ENCODE assay signal across 8 cellular contexts in the genomic region with DNA sequence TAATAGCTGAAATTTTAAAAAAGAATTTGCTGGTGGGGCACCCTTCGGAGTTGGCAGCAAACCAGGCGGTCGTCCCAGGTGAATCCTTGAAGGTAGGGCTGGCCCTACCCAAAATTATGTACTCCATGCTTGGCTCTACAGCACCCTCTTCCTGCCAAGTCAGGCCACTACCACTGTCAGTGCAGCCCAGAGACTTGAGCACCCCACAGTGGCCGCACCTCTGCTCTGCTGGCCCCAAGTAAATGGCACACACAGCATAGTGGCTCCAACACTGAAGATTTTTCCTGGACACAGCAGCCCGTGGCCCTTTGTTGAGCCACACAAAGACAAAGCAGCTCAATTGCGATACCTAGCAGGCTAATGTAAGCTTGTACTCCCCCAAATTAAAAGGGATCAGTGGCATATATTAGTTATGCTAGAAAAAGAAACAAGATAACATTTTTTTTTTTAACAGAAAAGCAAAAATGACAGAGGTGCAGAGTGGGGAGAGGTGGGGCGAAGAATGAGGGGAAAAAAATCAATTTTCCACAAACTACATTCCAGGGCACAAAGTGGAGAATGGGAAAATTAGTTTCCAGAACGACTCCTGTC.
DNase-seq lines count a peak whose midpoint lies in the region; ATAC-seq, FAIRE-seq and TF ChIP-seq lines count a peak whose summit lies in the region.

No MANE protein-coding gene starts in this region.

- H3K27me3 ChIP-seq in AG04450 (ENCODE audit: control insufficient read depth, insufficient read depth, low read length): peaks cover 20% of the 10 kb centered on the region
- H3K27me3 ChIP-seq in RWPE2 (ENCODE audit: insufficient read depth, poor library complexity, severe bottlenecking): no peaks in the 10 kb centered on the region

- no peak for TF ChIP-seq POLR2A in GM12892 (IDR thresholded peaks at IDR 0.05; ENCODE audit: low read depth, low read length)

- peaks cover 8% of the 10 kb centered on the region for H3K9me3 ChIP-seq in AG04450 (ENCODE audit: control insufficient read depth, insufficient read depth, low read length)
- H3K9me3 ChIP-seq in RWPE2 (ENCODE audit: severe bottlenecking): peaks cover 10% of the 10 kb centered on the region

- ATAC-seq in HG03175 (IDR thresholded peaks at IDR 0.05; ENCODE audit: unreplicated experiment): peak; percentile 80
- ATAC-seq in RWPE2 (ENCODE audit: low read depth): peak; percentile 17; the same call in 1 of the 3 replicates
- ATAC-seq in left lobe of liver: peak; percentile 84
- no peak for ATAC-seq in GM18498 (IDR thresholded peaks at IDR 0.05; ENCODE audit: unreplicated experiment)
- no peak for ATAC-seq in HG02623 (IDR thresholded peaks at IDR 0.05; ENCODE audit: unreplicated experiment)

- H3K36me3 ChIP-seq in RWPE2 (ENCODE audit: low read depth): no peaks in the 10 kb centered on the region

- H3K4me1 ChIP-seq in RWPE2 (ENCODE audit: insufficient read depth, poor library complexity, severe bottlenecking): peaks cover 16% of the 10 kb centered on the region

- no peak for DNase-seq in AG04450 (ENCODE audit: low read depth, low spot score)
- peak; percentile 68 for DNase-seq in GM12892 (ENCODE audit: insufficient read length)
- no peak for DNase-seq in RWPE2 (ENCODE audit: low spot score)
- DNase-seq in astrocyte of the cerebellum (ENCODE audit: low read depth): no peak
- no peak for DNase-seq in left lobe of liver (ENCODE audit: low spot score)

- H3K27ac ChIP-seq in AG04450 (ENCODE audit: low read depth, low read length) (no peak overlapping the region), RWPE2 (ENCODE audit: poor library complexity, severe bottlenecking) (no peak overlapping the region)

- peak; percentile 60 for TF ChIP-seq CTCF in AG04450 (IDR thresholded peaks at IDR 0.05; ENCODE audit: low read depth, low read length)
- TF ChIP-seq CTCF in RWPE2 (IDR thresholded peaks at IDR 0.05; ENCODE audit: poor library complexity, severe bottlenecking): peak; percentile 91
- TF ChIP-seq CTCF in astrocyte of the cerebellum (IDR thresholded peaks at IDR 0.05; ENCODE audit: low read depth, low read length, missing control alignments): peak; percentile 53

- POLR2A ChIA-PET in AG04450 (lab: Yijun Ruan, JAX): no interaction called here

- CTCF ChIA-PET in AG04450 (lab: Charles Lee): no interaction called here

- H3K4me3 ChIP-seq in AG04450 (ENCODE audit: low read depth, low read length): no peak overlapping the region
- no peak overlapping the region for H3K4me3 ChIP-seq in RWPE2 (ENCODE audit: severe bottlenecking)
- no peak overlapping the region for H3K4me3 ChIP-seq in astrocyte of the cerebellum (ENCODE audit: low read depth, low read length)

- in situ Hi-C loops in astrocyte of the cerebellum (cut with HindIII; ENCODE audit: low sequenced_read_pairs): no loop called here

- peak; percentile 87 for FAIRE-seq in GM12892 (lab: Jason Lieb, UNC)

Comparison
In these comparisons a context has a peak if more than half of its experiments do, and no peak if none do; other contexts are left out.
1. ATAC-seq: peak in HG03175 (single experiment), RWPE2 (single experiment) and left lobe of liver (single experiment); none in GM18498 (single experiment) and HG02623 (single experiment).
2. Peak in every context shown above with its lines, with median percentiles within 50 percentile points of each other: CTCF ChIP-seq.